ENCODE assay signal across 15 cellular contexts in the genomic region with DNA sequence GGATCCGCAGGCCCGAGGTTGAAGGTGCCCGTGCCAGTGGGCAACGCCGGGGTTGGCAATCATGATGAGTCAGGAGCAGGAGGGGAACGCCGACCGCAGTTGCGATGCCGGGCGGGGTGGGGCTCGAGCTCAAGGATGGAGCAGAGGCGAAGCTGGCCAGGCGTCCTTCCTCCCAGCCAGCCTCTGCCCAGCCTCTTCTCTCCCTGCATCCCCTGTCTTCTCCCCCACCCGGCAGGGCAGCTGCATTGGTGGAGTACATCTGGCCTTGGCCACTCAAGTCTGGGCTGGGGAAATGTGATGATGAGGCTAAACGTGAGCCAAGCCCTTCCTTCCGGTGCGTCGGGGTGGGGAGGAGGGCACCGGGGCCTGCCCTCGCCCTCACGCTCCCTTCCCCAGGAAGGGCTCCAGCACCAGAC. TPM values are rescaled to one million over a fixed set of nuclear protein-coding genes. Genes with fewer than 3 reads are reported as not detected.
DNase-seq lines count a peak whose midpoint lies in the region; ATAC-seq, FAIRE-seq and TF ChIP-seq lines count a peak whose summit lies in the region.
"Had no signal": no experiment of that assay in that cellular context is flagged by ENCODE, and none has a peak within 500 bp of the region (broad histone marks: within the 10 kb centered on the region; RNA-seq: fewer than 3 reads in every experiment).

No MANE protein-coding gene starts in this region.

- DNase-seq in DMS79 treated with DMSO at 0.1 percent for 48 hours (lab: John Stamatoyannopoulos, UW) (peak; percentile 7), DMS79 (lab: John Stamatoyannopoulos, UW) (no peak), GM12878 (ENCODE audit: low read depth, low spot score) (no peak), transverse colon (peak; percentile 21), NCI-H2081 treated with DMSO at 0.1 percent for 48 hours (lab: John Stamatoyannopoulos, UW) (no peak)
- DNase-seq in activated naive CD4-positive, alpha-beta T cell treated with anti-CD3 and anti-CD28 coated beads for 36 hours = no peak
- no peak for DNase-seq in activated CD4-positive, alpha-beta T cell treated with anti-CD3 and anti-CD28 coated beads, Interleukin-2, amount 50 U/mL, for 1 hour
- DNase-seq: activated CD8-positive, alpha-beta memory T cell treated with anti-CD3 and anti-CD28 coated beads, Interleukin-2, amount 50 U/mL, for 48 hours; NCI-H2227 treated with DMSO at 0.1 percent for 48 hours had no signal

- RAD21 ChIA-PET in GM12878 (lab: Charles Lee; ENCODE audit: unreplicated experiment) = no interaction called here

- in situ Hi-C loops in GM12878 (cut with MboI) (no loop called here), transverse colon (cut with MboI; ENCODE audit: low pct_ligation_motif_present in 1 of 4, low pct_unique_long_range_greater_than_20kb in 1 of 4, low sequenced_read_pairs in 3 of 4) (no loop called here)

- H3K4me3 Mint-ChIP-seq in activated naive CD4-positive, alpha-beta T cell treated with anti-CD3 and anti-CD28 coated beads for 36 hours = no peak overlapping the region

- intact Hi-C loops in GM12878 (cut with micrococcal nuclease; ENCODE audit: unreplicated experiment) = no loop called here
- intact Hi-C loops in transverse colon (cut with DNase I; ENCODE audit: low total_unique reads) = no loop called here
- intact Hi-C loops in activated naive CD4-positive, alpha-beta T cell treated with anti-CD3 and anti-CD28 coated beads for 36 hours (cut with micrococcal nuclease) = no loop called here

- H3K27me3 ChIP-seq in GM12878 (replicated peaks in 1 of 2; ENCODE audit: control insufficient read depth in 2 of 2, insufficient read depth in 2 of 2, low read length in 1 of 2) (no peaks in the 10 kb centered on the region; a peak in 1 of 4 replicates), liver (ENCODE audit: control insufficient read depth in 4 of 4, insufficient read depth in 4 of 4, low read length in 3 of 4) (no peaks in the 10 kb centered on the region), transverse colon (peaks cover 27% of the 10 kb centered on the region)

- H3K27ac ChIP-seq in GM12878 (ENCODE audit: control insufficient read depth, insufficient read depth) (no peak overlapping the region), liver (ENCODE audit: low read depth in 1 of 2, low read length in 2 of 2) (peak overlapping the region in 1 of 2 donors; percentile 3), transverse colon (no peak overlapping the region)
- H3K27ac ChIP-seq: 22Rv1, VCaP had no signal

- no peak overlapping the region for H3K4me2 ChIP-seq in GM12878 (ENCODE audit: control insufficient read depth, insufficient read depth)

- no peak overlapping the region for H3K4me3 ChIP-seq in GM12878
- no peak overlapping the region for H3K4me3 ChIP-seq in liver (ENCODE audit: low read depth in 1 of 3, low read length in 3 of 3)
- H3K4me3 ChIP-seq in transverse colon = no peak overlapping the region

- no peak overlapping the region for H3K27ac Mint-ChIP-seq in activated naive CD4-positive, alpha-beta T cell treated with anti-CD3 and anti-CD28 coated beads for 36 hours
- H3K27ac Mint-ChIP-seq: progenitor cell of endocrine pancreas had no signal

- CTCF ChIA-PET in GM12878 (lab: Yijun Ruan, JAX) = no interaction called here
- CTCF ChIA-PET in activated naive CD4-positive, alpha-beta T cell treated with anti-CD3 and anti-CD28 coated beads for 36 hours (lab: Charles Lee) = no interaction called here

- no TSS peak for BruUV-seq in GM12878 (replicated peaks; lab: Mats Ljungman, UMichigan)

- 82% methylated on average over 21 of the region's 22 CpGs for WGBS in GM12878 (ENCODE audit: insufficient coverage, insufficient replicate concordance, low lambda C conversion rate, missing lambda C conversion rate)
- 78% methylated on average over 22 of the region's 22 CpGs for WGBS in liver
- 88% methylated on average over 22 of the region's 22 CpGs; no CpG with 5 or more reads in 1 of the 2 donors for WGBS in transverse colon (ENCODE audit: low coverage in 1 of 2), 2 donors

- TF ChIP-seq POLR2A in GM12878 (IDR thresholded peaks at IDR 0.05; ENCODE audit: low read depth, low read length) (no peak), transverse colon (IDR thresholded peaks at IDR 0.05) (no peak)

- POLR2A ChIA-PET in GM12878 (lab: Charles Lee) = no interaction called here

- SMC1A ChIA-PET in GM12878 (lab: Charles Lee; ENCODE audit: uncharacterized antibody, unreplicated experiment) = no interaction called here

- no peak for FAIRE-seq in GM12878 (lab: Jason Lieb, UNC)
- FAIRE-seq: endothelial cell of umbilical vein had no signal

- H3K4me1 ChIP-seq in GM12878 (ENCODE audit: control insufficient read depth, insufficient read depth, low read length) (no peaks in the 10 kb centered on the region), liver (ENCODE audit: control insufficient read depth in 4 of 4, insufficient read depth in 4 of 4, low read length in 3 of 4) (peaks cover 0 to 32% (median 9%) of the 10 kb centered on the region in 4 donors), transverse colon (peaks cover 3 to 17% (median 8%) of the 10 kb centered on the region in 4 donors)

- TF ChIP-seq EP300 in GM12878 (IDR thresholded peaks at IDR 0.05; ENCODE audit: borderline replicate concordance in 1 of 2, control insufficient read depth in 1 of 2, low read depth in 2 of 2, low read length in 2 of 2) = no peak
- TF ChIP-seq EP300 in transverse colon (IDR thresholded peaks at IDR 0.05; ENCODE audit: low read depth) = no peak

- TF ChIP-seq CTCF in GM12878 (IDR thresholded peaks at IDR 0.05 in 2 of 3, conservative IDR thresholded peaks at IDR 0.05 in 1 of 3; ENCODE audit: control insufficient read depth in 2 of 3, extremely low read depth in 1 of 3, insufficient read depth in 1 of 3, low read depth in 3 of 3, low read length in 3 of 3) (no peak), liver (IDR thresholded peaks at IDR 0.05; ENCODE audit: low read depth, low read length, missing input control) (no peak), transverse colon (IDR thresholded peaks at IDR 0.05) (no peak)

- TF ChIP-seq RAD21 in GM12878 (IDR thresholded peaks at IDR 0.05; ENCODE audit: insufficient read depth, low read depth, low read length) (no peak), liver (IDR thresholded peaks at IDR 0.05) (no peak)

- no peaks in the 10 kb centered on the region for H3K79me2 ChIP-seq in GM12878 (ENCODE audit: control insufficient read depth, insufficient read depth, low read length)

- H3K9ac ChIP-seq in GM12878 (ENCODE audit: control insufficient read depth, insufficient read depth, low read length) = no peak overlapping the region
- H3K9ac ChIP-seq in liver (ENCODE audit: low read depth in 1 of 2, low read length in 2 of 2) = no peak overlapping the region

- peaks cover 13% of the 10 kb centered on the region for H3K4me1 Mint-ChIP-seq in activated naive CD4-positive, alpha-beta T cell treated with anti-CD3 and anti-CD28 coated beads for 36 hours (ENCODE audit: low read depth)

- no peaks in the 10 kb centered on the region for H4K20me1 ChIP-seq in GM12878 (ENCODE audit: control insufficient read depth, insufficient read depth)

- H3K9me3 Mint-ChIP-seq in activated naive CD4-positive, alpha-beta T cell treated with anti-CD3 and anti-CD28 coated beads for 36 hours = peaks cover 2% of the 10 kb centered on the region

- peaks cover 13% of the 10 kb centered on the region for H3K27me3 Mint-ChIP-seq in activated naive CD4-positive, alpha-beta T cell treated with anti-CD3 and anti-CD28 coated beads for 36 hours (ENCODE audit: low read depth)

- no peaks in the 10 kb centered on the region; the same call in 2 of the 3 replicates for H3K9me3 ChIP-seq in GM12878 (replicated peaks; ENCODE audit: control insufficient read depth, insufficient read depth, low read length)
- H3K9me3 ChIP-seq in liver (ENCODE audit: control insufficient read depth in 4 of 4, low read length in 3 of 4) = no peaks in the 10 kb centered on the region
- H3K9me3 ChIP-seq in transverse colon = no peaks in the 10 kb centered on the region
- H3K9me3 ChIP-seq: Caco-2 had no signal

- H3K36me3 ChIP-seq in GM12878 (ENCODE audit: control insufficient read depth in 2 of 2, insufficient read depth in 2 of 2, low read length in 1 of 2) = no peaks in the 10 kb centered on the region
- no peaks in the 10 kb centered on the region for H3K36me3 ChIP-seq in liver (ENCODE audit: control insufficient read depth in 4 of 4, insufficient read depth in 3 of 4, low read depth in 1 of 4, low read length in 3 of 4)
- no peaks in the 10 kb centered on the region for H3K36me3 ChIP-seq in transverse colon

- no peak overlapping the region for H2AFZ ChIP-seq in GM12878 (ENCODE audit: control insufficient read depth, low read depth, low read length)

- H3K36me3 Mint-ChIP-seq in activated naive CD4-positive, alpha-beta T cell treated with anti-CD3 and anti-CD28 coated beads for 36 hours (ENCODE audit: low read depth) = no peaks in the 10 kb centered on the region

- ATAC-seq in GM12878 = no peak

RNA-seq across cellular contexts. Expression of gene IFITM10, which starts 3.9 kb away (rescaled TPM):
- total RNA-seq in GM12878 (2013; cell fraction: nucleolus; rRNA removed) = 0.42 TPM in 1 of 2 replicates, not detected in the other
- 0.16 TPM in 1 of 2 replicates, not detected in the other for total RNA-seq in GM12878 (2014; rRNA removed)
- total RNA-seq in GM12878 (2014; rRNA removed; fragmentation: Illumina TruSeq; extraction: Trizol) = not detected in 2 replicates
- total RNA-seq in GM12878 (2021) = not detected in 2 replicates
- 0.05 TPM for polyA plus RNA-seq in GM12878 (2011; ENCODE audit: low read depth)
- polyA plus RNA-seq in GM12878 (2011; rRNA removed) = not detected in 2 replicates
- not detected in 2 replicates for polyA plus RNA-seq in GM12878 (2011; cell fraction: cytosol; rRNA removed)
- polyA plus RNA-seq in GM12878 (2011; cell fraction: nucleus; rRNA removed) = 0.13 TPM in 1 of 2 replicates, not detected in the other
- polyA plus RNA-seq in GM12878 (2012) = 0.13 and 0.41 TPM in 2 replicates
- not detected in 2 replicates for polyA plus RNA-seq in GM12878 (2014; fragmentation: Illumina TruSeq; extraction: Trizol)
- polyA plus RNA-seq in GM12878 (2014; fragmentation: Nextera tagmentation; extraction: Ambion mirVana) = not detected
- polyA plus RNA-seq in GM12878 (2014; rRNA removed) = 0.10 and 0.27 TPM in 2 replicates
- polyA plus RNA-seq in GM12878 (2016; fragmentation: Nextera tagmentation; extraction: Ambion mirVana) = under 1 TPM in 1 of 2 experiments, not detected in 1; 0.04 TPM
- polyA minus RNA-seq in GM12878 (2011; rRNA and poly(A)+ RNA removed) = not detected in 2 replicates
- not detected in 2 replicates for polyA minus RNA-seq in GM12878 (2011; cell fraction: cytosol; rRNA and poly(A)+ RNA removed)
- polyA minus RNA-seq in GM12878 (2011; cell fraction: nucleus; rRNA and poly(A)+ RNA removed) = 0.38 TPM in 1 of 2 replicates, not detected in the other
- total RNA-seq in liver = 1 to 10 TPM in 1 of 2 donors, under 1 TPM in 1; 0.65 to 8.5 TPM
- 1 to 10 TPM in 1 of 2 donors, under 1 TPM in 1; 0.14 to 2.9 TPM for polyA plus RNA-seq in liver
- total RNA-seq in transverse colon = 10 to 100 TPM in 1 of 4 donors, 1 to 10 TPM in 2, under 1 TPM in 1; 0.68 to 13.5 (median 1.3) TPM
- under 1 TPM; 0.22 to 0.31 TPM for total RNA-seq in activated naive CD4-positive, alpha-beta T cell treated with anti-CD3 and anti-CD28 coated beads for 36 hours

RNA-seq across cellular contexts. Expression of gene CTSD, which starts 17.2 kb away (rescaled TPM):
- total RNA-seq in GM12878 (2013; cell fraction: nucleolus; rRNA removed) = 28.3 and 31.2 TPM in 2 replicates
- total RNA-seq in GM12878 (2014; rRNA removed) (29.3 and 38.6 TPM in 2 replicates), GM12878 (2014; rRNA removed; fragmentation: Illumina TruSeq; extraction: Trizol) (10.3 and 13.3 TPM in 2 replicates), GM12878 (2021) (49.8 and 51.9 TPM in 2 replicates), liver (100 to 1,000 TPM; 310 to 374 TPM), transverse colon (1,000 to 10,000 TPM in 2 of 4 donors, 100 to 1,000 TPM in 2; 548 to 1,794 (median 1,176) TPM)
- polyA plus RNA-seq in GM12878 (2011; ENCODE audit: low read depth) = 21.7 TPM
- polyA plus RNA-seq in GM12878 (2011; rRNA removed) (4.4 and 16.4 TPM in 2 replicates), GM12878 (2014; fragmentation: Illumina TruSeq; extraction: Trizol) (1.9 and 22.0 TPM in 2 replicates), GM12878 (2014; fragmentation: Nextera tagmentation; extraction: Ambion mirVana) (1 to 10 TPM in 1 of 2 experiments, under 1 TPM in 1; 0.42 to 3.4 TPM), GM12878 (2014; rRNA removed) (27.9 and 35.8 TPM in 2 replicates), GM12878 (2016; fragmentation: Nextera tagmentation; extraction: Ambion mirVana) (10 to 100 TPM; 43.4 to 54.6 TPM), liver (100 to 1,000 TPM; 731 to 814 TPM)
- 27.6 and 27.9 TPM in 2 replicates for polyA plus RNA-seq in GM12878 (2011; cell fraction: cytosol; rRNA removed)
- polyA plus RNA-seq in GM12878 (2011; cell fraction: nucleus; rRNA removed) = 31.4 and 38.8 TPM in 2 replicates
- polyA plus RNA-seq in GM12878 (2012) = 32.1 and 38.5 TPM in 2 replicates
- 17.6 and 42.1 TPM in 2 replicates for polyA minus RNA-seq in GM12878 (2011; rRNA and poly(A)+ RNA removed)
- polyA minus RNA-seq in GM12878 (2011; cell fraction: cytosol; rRNA and poly(A)+ RNA removed) = 19.3 and 22.7 TPM in 2 replicates
- polyA minus RNA-seq in GM12878 (2011; cell fraction: nucleus; rRNA and poly(A)+ RNA removed) = 8.3 and 11.8 TPM in 2 replicates
- total RNA-seq in activated naive CD4-positive, alpha-beta T cell treated with anti-CD3 and anti-CD28 coated beads for 36 hours = 10 to 100 TPM; 30.1 to 34.5 TPM

RNA-seq across cellular contexts. Expression of gene KRTAP5-6, which starts 49.5 kb away (rescaled TPM):
- not detected in 2 replicates for total RNA-seq in GM12878 (2013; cell fraction: nucleolus; rRNA removed)
- total RNA-seq in GM12878 (2014; rRNA removed) = not detected in 2 replicates
- not detected in 2 replicates for total RNA-seq in GM12878 (2014; rRNA removed; fragmentation: Illumina TruSeq; extraction: Trizol)
- total RNA-seq in GM12878 (2021) = not detected in 2 replicates
- polyA plus RNA-seq in GM12878 (2011; ENCODE audit: low read depth) = not detected
- not detected in 2 replicates for polyA plus RNA-seq in GM12878 (2011; rRNA removed)
- not detected in 2 replicates for polyA plus RNA-seq in GM12878 (2011; cell fraction: cytosol; rRNA removed)
- not detected in 2 replicates for polyA plus RNA-seq in GM12878 (2011; cell fraction: nucleus; rRNA removed)
- polyA plus RNA-seq in GM12878 (2012) = not detected in 2 replicates
- not detected in 2 replicates for polyA plus RNA-seq in GM12878 (2014; fragmentation: Illumina TruSeq; extraction: Trizol)
- polyA plus RNA-seq in GM12878 (2014; fragmentation: Nextera tagmentation; extraction: Ambion mirVana) = not detected
- not detected in 2 replicates for polyA plus RNA-seq in GM12878 (2014; rRNA removed)
- polyA plus RNA-seq in GM12878 (2016; fragmentation: Nextera tagmentation; extraction: Ambion mirVana) = not detected
- not detected in 2 replicates for polyA minus RNA-seq in GM12878 (2011; rRNA and poly(A)+ RNA removed)
- polyA minus RNA-seq in GM12878 (2011; cell fraction: cytosol; rRNA and poly(A)+ RNA removed) = not detected in 2 replicates
- not detected in 2 replicates for polyA minus RNA-seq in GM12878 (2011; cell fraction: nucleus; rRNA and poly(A)+ RNA removed)
- under 1 TPM in 1 of 2 donors, not detected in 1; 0.84 TPM for total RNA-seq in liver
- 1 to 10 TPM in 1 of 2 donors, not detected in 1; 1.2 TPM for polyA plus RNA-seq in liver
- not detected for total RNA-seq in transverse colon
- total RNA-seq in activated naive CD4-positive, alpha-beta T cell treated with anti-CD3 and anti-CD28 coated beads for 36 hours = not detected
- total RNA-seq: Caco-2, endothelial cell of umbilical vein, progenitor cell of endocrine pancreas had no signal
- polyA plus RNA-seq: endothelial cell of umbilical vein had no signal

Comparison
In these comparisons a context has a peak if more than half of its experiments do, and no peak if none do; other contexts are left out.
1. DNase-seq: peak in DMS79 treated with DMSO at 0.1 percent for 48 hours (single experiment) and transverse colon (single experiment); none in DMS79 (single experiment), GM12878 (single experiment), activated naive CD4-positive, alpha-beta T cell treated with anti-CD3 and anti-CD28 coated beads for 36 hours (single experiment), NCI-H2081 treated with DMSO at 0.1 percent for 48 hours (single experiment) and activated CD4-positive, alpha-beta T cell treated with anti-CD3 and anti-CD28 coated beads, Interleukin-2, amount 50 U/mL, for 1 hour (single experiment).
2. RNA of gene CTSD, which starts 17.2 kb away (total RNA-seq): 548 to 1,794 TPM in transverse colon and 310 to 374 TPM in liver; 10.3 to 51.9 TPM in GM12878 and 30.1 to 34.5 TPM in activated naive CD4-positive, alpha-beta T cell treated with anti-CD3 and anti-CD28 coated beads for 36 hours; every median in the first group is over 4 times any median in the second.